In the genomic region with DNA sequence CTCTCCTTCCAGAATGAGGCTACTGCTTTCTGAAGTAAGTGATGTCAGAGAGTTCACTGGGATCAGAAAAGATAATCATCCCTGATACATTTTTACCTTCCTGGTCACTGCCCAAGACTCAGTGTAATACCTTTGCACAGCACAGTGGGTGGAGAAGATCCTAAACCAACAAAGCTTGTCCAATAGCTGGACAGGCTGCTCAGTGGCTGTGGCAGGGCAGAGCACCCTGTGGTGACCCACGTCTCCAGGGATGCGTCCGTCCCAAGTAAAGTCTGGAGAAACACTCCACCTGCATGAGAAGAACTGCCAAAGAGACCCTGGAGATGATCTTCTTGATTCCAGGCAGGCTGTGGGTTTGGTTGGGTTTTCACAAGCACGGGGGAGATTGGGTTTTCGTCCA, we compare ENCODE assay signal across 22 cellular contexts. TPM values are rescaled to one million over a fixed set of nuclear protein-coding genes. Genes with fewer than 3 reads are reported as not detected.
"Had no signal": no experiment of that assay in that cellular context is flagged by ENCODE, and none has a peak within 500 bp of the region (broad histone marks: within the 10 kb centered on the region; RNA-seq: fewer than 3 reads in every experiment).

No MANE protein-coding gene starts in this region.

- H3K9ac ChIP-seq: SK-N-SH had no signal

- H3K4me2 ChIP-seq: SK-N-SH had no signal

- ATAC-seq: Panc1, PC-3 had no signal

- H3K36me3 ChIP-seq: MG63 had no signal

- H3K9me3 ChIP-seq: MG63, SK-N-SH had no signal

- H3K27ac ChIP-seq: RWPE1 had no signal

- DNase-seq: KBM-7, MG63, NCI-H1092, NCI-H1105 treated with DMSO at 0.1 percent for 48 hours, NCI-H1417 treated with DMSO at 0.1 percent for 48 hours, NCI-H146, NCI-H1694 treated with DMSO at 0.1 percent for 48 hours, NCI-H1930, NCI-H2081, NCI-H2107, NCI-H2227 treated with DMSO at 0.1 percent for 48 hours, NCI-H524, NCI-H526 treated with DMSO at 0.1 percent for 48 hours, NCI-H748 treated with DMSO at 0.1 percent for 48 hours, PC-3, SHP77, SK-N-SH had no signal

- H3K4me3 ChIP-seq: MG63 had no signal

RNA-seq across cellular contexts. Expression of gene POU2F3, which starts 54.2 kb away (rescaled TPM):
- total RNA-seq: LHCN-M2, NCI-H460, SK-MEL-5 had no signal
